In genomic region chr13:34941835-34942731, GRCh38 we compare ENCODE assay signal across 8 cellular contexts. TPM values are rescaled to one million over a fixed set of nuclear protein-coding genes. Genes with fewer than 3 reads are reported as not detected.
DNase-seq lines count a peak whose midpoint lies in the region; ATAC-seq and TF ChIP-seq lines count a peak whose summit lies in the region.

Gene NBEA (plus strand): TSS chr13:34942270. CDS start chr13:34942821, 551 bp downstream.

- peak; percentile 63 for ATAC-seq in GM21825 (IDR thresholded peaks at IDR 0.05; ENCODE audit: unreplicated experiment)

- peak within 1 kb of the TSS; percentile 93 for H3K4me3 ChIP-seq in suprapubic skin

- H3K27me3 ChIP-seq in suprapubic skin, result peaks cover 22% of the 10 kb centered on the region

- H3K27ac Mint-ChIP-seq in activated naive CD4-positive, alpha-beta T cell treated with anti-CD3 and anti-CD28 coated beads, Interleukin-2, amount 10 ng/mL, durations not matched to agents 7 days and 5 days, result peak within 1 kb of the TSS; percentile 42

- no peaks in the 10 kb centered on the region for H3K9me3 Mint-ChIP-seq in activated naive CD4-positive, alpha-beta T cell treated with anti-CD3 and anti-CD28 coated beads, Interleukin-2, amount 10 ng/mL, durations not matched to agents 7 days and 5 days

- no peaks in the 10 kb centered on the region for H3K36me3 ChIP-seq in suprapubic skin

- H3K27ac ChIP-seq in suprapubic skin, result peak within 1 kb of the TSS; percentile 81

- H3K4me1 ChIP-seq in suprapubic skin, result peaks cover 29% of the 10 kb centered on the region

- CTCF ChIA-PET in activated naive CD4-positive, alpha-beta T cell treated with anti-CD3 and anti-CD28 coated beads, Interleukin-2, amount 10 ng/mL, durations not matched to agents 7 days and 5 days (lab: Charles Lee), result interaction anchor here (1.5 kb wide), 1 partner anchor 217 kb away, joined by 3 read pairs; no protein-coding TSS in a partner anchor

- H3K4me1 Mint-ChIP-seq in activated naive CD4-positive, alpha-beta T cell treated with anti-CD3 and anti-CD28 coated beads, Interleukin-2, amount 10 ng/mL, durations not matched to agents 7 days and 5 days, result peaks cover 26% of the 10 kb centered on the region

- TF ChIP-seq CTCF in suprapubic skin (IDR thresholded peaks at IDR 0.05), result peak in 1 of 2 donors; percentile 14

- WGBS in suprapubic skin, result 2% methylated on average over 24 of the region's 76 CpGs

- in situ Hi-C loops in SK-MEL-5 (cut with HindIII; ENCODE audit: low pct_unique_long_range_greater_than_20kb, low sequenced_read_pairs), result no loop called here

- H3K9me3 ChIP-seq in suprapubic skin, result no peaks in the 10 kb centered on the region

- H3K27me3 Mint-ChIP-seq in activated naive CD4-positive, alpha-beta T cell treated with anti-CD3 and anti-CD28 coated beads, Interleukin-2, amount 10 ng/mL, durations not matched to agents 7 days and 5 days, result peaks cover 31% of the 10 kb centered on the region

- no peak for TF ChIP-seq POLR2A in suprapubic skin (IDR thresholded peaks at IDR 0.05)

- peak within 1 kb of the TSS; percentile 85 for H3K4me3 Mint-ChIP-seq in activated naive CD4-positive, alpha-beta T cell treated with anti-CD3 and anti-CD28 coated beads, Interleukin-2, amount 10 ng/mL, durations not matched to agents 7 days and 5 days

- TF ChIP-seq EP300 in suprapubic skin (IDR thresholded peaks at IDR 0.05), result no peak

- H3K36me3 Mint-ChIP-seq in activated naive CD4-positive, alpha-beta T cell treated with anti-CD3 and anti-CD28 coated beads, Interleukin-2, amount 10 ng/mL, durations not matched to agents 7 days and 5 days, result no peaks in the 10 kb centered on the region

- peak; percentile 74 for DNase-seq in DMS79 treated with DMSO at 0.1 percent for 48 hours (lab: John Stamatoyannopoulos, UW)
- peak; percentile 12 for DNase-seq in LoVo (ENCODE audit: low spot score)
- peak; percentile 74 for DNase-seq in SK-MEL-5 (ENCODE audit: low read depth, low spot score)
- DNase-seq in activated naive CD4-positive, alpha-beta T cell treated with anti-CD3 and anti-CD28 coated beads, Interleukin-2, amount 10 ng/mL, durations not matched to agents 7 days and 5 days, result peak; percentile 75
- DNase-seq in germinal center (ENCODE audit: low spot score), result peak; percentile 85
- peak in 55 of 56 donors; percentile 9 to 88 (median 72) for DNase-seq in nucleus accumbens (lab: John Stamatoyannopoulos, UW)
- DNase-seq in suprapubic skin (ENCODE audit: low spot score in 2 of 2), result peak; percentile 83 to 85

RNA-seq across cellular contexts. Expression of gene NBEA, which starts in this region (rescaled TPM):
- total RNA-seq in SK-MEL-5 (2014; rRNA removed; shearing (Covaris generic)), result 7.6 and 7.8 TPM in 2 replicates
- polyA plus RNA-seq in SK-MEL-5 (2015; cell fraction: cytosol; rRNA removed), result 6.6 and 7.8 TPM in 2 replicates
- 5.5 and 6.5 TPM in 2 replicates for polyA plus RNA-seq in SK-MEL-5 (2015; cell fraction: nucleus; rRNA removed)
- total RNA-seq in suprapubic skin, result 1 to 10 TPM; 3.1 to 9.7 (median 4.1) TPM

Comparison
In these comparisons a context has a peak if more than half of its experiments do, and no peak if none do; other contexts are left out.
1. Peak in every context shown above with its lines: DNase-seq, ATAC-seq, H3K4me3 ChIP-seq and H3K27ac ChIP-seq.
2. DNase-seq: peak in every context shown above with its lines; median percentile 85 in germinal center; 84 in suprapubic skin; 75 in activated naive CD4-positive, alpha-beta T cell treated with anti-CD3 and anti-CD28 coated beads, Interleukin-2, amount 10 ng/mL, durations not matched to agents 7 days and 5 days; 74 in DMS79 treated with DMSO at 0.1 percent for 48 hours; 74 in SK-MEL-5; 72 in nucleus accumbens; 12 in LoVo.